Comparison of ENCODE assay signal across 18 cellular contexts in genomic region chr16:64339052-64339770, GRCh38.
DNase-seq lines count a peak whose midpoint lies in the region; TF ChIP-seq lines count a peak whose summit lies in the region.
"Had no signal": no experiment of that assay in that cellular context is flagged by ENCODE, and none has a peak within 500 bp of the region (broad histone marks: within the 10 kb centered on the region; RNA-seq: fewer than 3 reads in every experiment).

No MANE protein-coding gene starts in this region.

- H3K79me1 ChIP-seq in mesendoderm (ENCODE audit: low read length) (no peaks in the 10 kb centered on the region), trophoblast cell (ENCODE audit: low read length) (no peaks in the 10 kb centered on the region)

- H3K4me1 ChIP-seq in Karpas-422 (ENCODE audit: low read length) (peaks cover 50% of the 10 kb centered on the region), mesendoderm (ENCODE audit: control insufficient read depth, low read depth, low read length) (no peaks in the 10 kb centered on the region), Peyer's patch (no peaks in the 10 kb centered on the region), trophoblast cell (ENCODE audit: control insufficient read depth in 1 of 2, insufficient read depth in 2 of 2, low read length in 2 of 2) (no peaks in the 10 kb centered on the region)
- H3K4me1 ChIP-seq: lower lobe of right lung, stomach, uterus had no signal

- H4K8ac ChIP-seq in mesendoderm (ENCODE audit: low read depth, low read length), result no peak overlapping the region
- H4K8ac ChIP-seq in trophoblast cell (ENCODE audit: low read depth, low read length), result no peak overlapping the region

- peak overlapping the region; percentile 73 for H3K27ac ChIP-seq in Karpas-422 (ENCODE audit: low read length)
- H3K27ac ChIP-seq in brain microvascular endothelial cell, result no peak overlapping the region
- no peak overlapping the region for H3K27ac ChIP-seq in mesendoderm (ENCODE audit: low read depth, low read length)
- H3K27ac ChIP-seq in Peyer's patch, result no peak overlapping the region
- no peak overlapping the region for H3K27ac ChIP-seq in trophoblast cell (ENCODE audit: low read depth, low read length)
- H3K27ac ChIP-seq: cardiac muscle cell, lower lobe of right lung, PC-9, stomach, uterus had no signal

- no CpG with 5 or more reads among the region's 4 CpGs for WGBS in mesendoderm (ENCODE audit: extremely low coverage, insufficient coverage, low lambda C conversion rate)
- no CpG with 5 or more reads among the region's 4 CpGs for WGBS in trophoblast cell (ENCODE audit: extremely low coverage, insufficient coverage, insufficient read length)

- H3K23ac ChIP-seq in mesendoderm (ENCODE audit: low read length) (no peak overlapping the region), trophoblast cell (ENCODE audit: low read length) (no peak overlapping the region)

- no peak overlapping the region for H4K5ac ChIP-seq in mesendoderm (ENCODE audit: low read length)

- peak overlapping the region; percentile 63 for H2AFZ ChIP-seq in Karpas-422 (ENCODE audit: low read length)
- no peak overlapping the region for H2AFZ ChIP-seq in trophoblast cell (ENCODE audit: insufficient read depth, low read length, poor library complexity)
- H2AFZ ChIP-seq: PC-9 had no signal

- H3K4me2 ChIP-seq in Karpas-422 (ENCODE audit: low read depth, low read length, poor library complexity, severe bottlenecking) (peak overlapping the region; percentile 30), mesendoderm (ENCODE audit: low read length) (no peak overlapping the region), trophoblast cell (ENCODE audit: low read length) (no peak overlapping the region)
- H3K4me2 ChIP-seq: PC-9 had no signal

- no peak overlapping the region for H3K14ac ChIP-seq in trophoblast cell (ENCODE audit: low read length)

- H3K9me3 ChIP-seq in Karpas-422 (ENCODE audit: low read length) (no peaks in the 10 kb centered on the region), Peyer's patch (no peaks in the 10 kb centered on the region), trophoblast cell (ENCODE audit: insufficient read depth, low read depth, low read length) (peaks cover 3% of the 10 kb centered on the region)
- H3K9me3 ChIP-seq: lower lobe of right lung, uterus had no signal

- H3K4ac ChIP-seq in mesendoderm (ENCODE audit: low read depth, low read length) (no peak overlapping the region), trophoblast cell (ENCODE audit: low read depth, low read length) (no peak overlapping the region)

- no peaks in the 10 kb centered on the region for H4K20me1 ChIP-seq in Karpas-422 (ENCODE audit: insufficient read depth, low read depth, low read length)

- H3K79me2 ChIP-seq in Karpas-422 (ENCODE audit: low read length), result no peaks in the 10 kb centered on the region
- H3K79me2 ChIP-seq in mesendoderm (ENCODE audit: control insufficient read depth, insufficient read depth, low read length), result no peaks in the 10 kb centered on the region
- no peaks in the 10 kb centered on the region for H3K79me2 ChIP-seq in trophoblast cell (ENCODE audit: control insufficient read depth, insufficient read depth, low read length, poor library complexity)

- TF ChIP-seq POLR2A in Peyer's patch (IDR thresholded peaks at IDR 0.05), result no peak

- H3K36me3 ChIP-seq in Karpas-422 (ENCODE audit: insufficient read depth, low read length), result no peaks in the 10 kb centered on the region
- H3K36me3 ChIP-seq in brain microvascular endothelial cell (replicated peaks), result no peaks in the 10 kb centered on the region
- H3K36me3 ChIP-seq in mesendoderm (ENCODE audit: control insufficient read depth, insufficient read depth, low read length), result no peaks in the 10 kb centered on the region
- no peaks in the 10 kb centered on the region for H3K36me3 ChIP-seq in Peyer's patch
- H3K36me3 ChIP-seq in trophoblast cell (ENCODE audit: control insufficient read depth in 1 of 2, insufficient read depth in 2 of 2, low read length in 2 of 2), result no peaks in the 10 kb centered on the region
- H3K36me3 ChIP-seq: cardiac muscle cell, lower lobe of right lung, stomach, uterus had no signal

- H2BK5ac ChIP-seq in mesendoderm (ENCODE audit: low read length) (no peak overlapping the region), trophoblast cell (ENCODE audit: low read depth, low read length, poor library complexity) (no peak overlapping the region)

- H3K4me3 ChIP-seq in Karpas-422 (ENCODE audit: low read length), result no peak overlapping the region
- no peak overlapping the region for H3K4me3 ChIP-seq in brain microvascular endothelial cell (ENCODE audit: low read depth, low read length)
- no peak overlapping the region for H3K4me3 ChIP-seq in mesendoderm (ENCODE audit: low read length)
- H3K4me3 ChIP-seq in Peyer's patch, result no peak overlapping the region
- no peak overlapping the region for H3K4me3 ChIP-seq in trophoblast cell (ENCODE audit: low read depth, low read length)
- H3K4me3 ChIP-seq: cardiac muscle cell, lower lobe of right lung, PC-9, stomach, uterus had no signal

- H3K9ac ChIP-seq in Karpas-422 (ENCODE audit: low read length) (peak overlapping the region; percentile 53), mesendoderm (ENCODE audit: low read length) (no peak overlapping the region), trophoblast cell (ENCODE audit: low read length) (no peak overlapping the region)

- H3K18ac ChIP-seq in mesendoderm (ENCODE audit: low read length) (no peak overlapping the region), trophoblast cell (ENCODE audit: low read length) (no peak overlapping the region)

- H2BK120ac ChIP-seq in mesendoderm (ENCODE audit: low read depth, low read length) (no peak overlapping the region), trophoblast cell (ENCODE audit: insufficient read depth, low read length, poor library complexity) (no peak overlapping the region)

- in situ Hi-C loops in brain microvascular endothelial cell (cut with HindIII; ENCODE audit: low pct_ligation_motif_present, low sequenced_read_pairs), result no loop called here

- H3K27me3 ChIP-seq in Karpas-422 (ENCODE audit: low read length), result no peaks in the 10 kb centered on the region
- H3K27me3 ChIP-seq in brain microvascular endothelial cell (replicated peaks), result no peaks in the 10 kb centered on the region
- no peaks in the 10 kb centered on the region for H3K27me3 ChIP-seq in mesendoderm (ENCODE audit: insufficient read depth, low read length, poor library complexity)
- H3K27me3 ChIP-seq in Peyer's patch, result no peaks in the 10 kb centered on the region
- no peaks in the 10 kb centered on the region for H3K27me3 ChIP-seq in trophoblast cell (ENCODE audit: insufficient read depth, low read length)
- H3K27me3 ChIP-seq: cardiac muscle cell, stomach, uterus had no signal

- H3K9me2 ChIP-seq in Karpas-422 (replicated peaks; ENCODE audit: insufficient read depth, low read length), result no peaks in the 10 kb centered on the region

- no peak overlapping the region for H2BK15ac ChIP-seq in mesendoderm (replicated peaks; ENCODE audit: low read depth)

- no peak overlapping the region for H4K12ac ChIP-seq in trophoblast cell (ENCODE audit: low read depth, low read length)

- TF ChIP-seq CTCF in AG09319 (IDR thresholded peaks at IDR 0.05; ENCODE audit: low read depth, low read length) (no peak), brain microvascular endothelial cell (IDR thresholded peaks at IDR 0.05; ENCODE audit: low read depth, low read length, missing control alignments) (no peak), Peyer's patch (IDR thresholded peaks at IDR 0.05) (no peak)

- DNase-seq in AG09319 (ENCODE audit: extremely low read depth, low read depth), result peak; percentile 47
- DNase-seq in Karpas-422, result peak; percentile 70
- peak; percentile 49 for DNase-seq in brain microvascular endothelial cell
- peak; percentile 2 for DNase-seq in mesendoderm
- DNase-seq in occipital lobe (lab: John Stamatoyannopoulos, UW), result no peak
- DNase-seq in Peyer's patch, result no peak
- DNase-seq in trophoblast cell, result no peak
- DNase-seq in activated effector memory CD4-positive, alpha-beta T cell treated with anti-CD3 and anti-CD28 coated beads, Interleukin-2, amount 50 U/mL, for 16 hours, result no peak
- DNase-seq: activated CD4-positive, alpha-beta T cell treated with anti-CD3 and anti-CD28 coated beads, Interleukin-2, amount 50 U/mL, for 48 hours; activated T-cell treated with anti-CD3 and anti-CD28 coated beads, Interleukin-2, amount 50 U/mL, for 1 hour; effector CD8-positive, alpha-beta T cell; lower lobe of right lung; NCI-H2081; NCI-H69; PC-9; stomach; uterus had no signal

- no peak overlapping the region for H2BK12ac ChIP-seq in trophoblast cell (ENCODE audit: low read length)

- no peak overlapping the region for H3K56ac ChIP-seq in mesendoderm (ENCODE audit: low read length)

- H2AK5ac ChIP-seq in mesendoderm (ENCODE audit: low read length) (no peak overlapping the region), trophoblast cell (ENCODE audit: low read length) (no peak overlapping the region)

- H4K91ac ChIP-seq in trophoblast cell (ENCODE audit: low read depth, low read length), result no peak overlapping the region

Comparison
In these comparisons a context has a peak if more than half of its experiments do, and no peak if none do; other contexts are left out.
1. DNase-seq: peak in AG09319 (single experiment), Karpas-422 (single experiment), brain microvascular endothelial cell (single experiment) and mesendoderm (single experiment); none in occipital lobe (single experiment), Peyer's patch (0 of 3), trophoblast cell (0 of 2) and activated effector memory CD4-positive, alpha-beta T cell treated with anti-CD3 and anti-CD28 coated beads, Interleukin-2, amount 50 U/mL, for 16 hours (single experiment).